8 cellular contexts compared by ENCODE assay signal in genomic region chr10:79070611-79071534, GRCh38. TPM values are rescaled to one million over a fixed set of nuclear protein-coding genes. Genes with fewer than 3 reads are reported as not detected.
A peak's percentile ranks its signal among the peaks of the same experiment; 100 is the strongest.
DNase-seq lines count a peak whose midpoint lies in the region; ATAC-seq and TF ChIP-seq lines count a peak whose summit lies in the region.

No MANE protein-coding gene starts in this region.

- H3K27ac Mint-ChIP-seq in osteocyte (ENCODE audit: unreplicated experiment) = peak overlapping the region; percentile 91

- TF ChIP-seq CTCF in AG04449 (IDR thresholded peaks at IDR 0.05; ENCODE audit: insufficient read depth, low read length, missing control alignments) = no peak
- TF ChIP-seq CTCF in GM12875 (IDR thresholded peaks at IDR 0.05; ENCODE audit: borderline replicate concordance, insufficient read depth, low read depth, low read length) = no peak
- TF ChIP-seq CTCF in osteocyte (IDR thresholded peaks at IDR 0.05) = no peak

- ATAC-seq in left cardiac atrium (peak; percentile 64 to 72), GM18868 (IDR thresholded peaks at IDR 0.05; ENCODE audit: unreplicated experiment) (no peak), GM18505 (IDR thresholded peaks at IDR 0.05; ENCODE audit: unreplicated experiment) (no peak)

- no peak for DNase-seq in AG04449 (ENCODE audit: low read depth, low spot score)
- peak; percentile 15 to 72 for DNase-seq in NCI-H526 (lab: John Stamatoyannopoulos, UW)
- DNase-seq in anterior cingulate cortex (lab: John Stamatoyannopoulos, UW) = peak in 57 of 58 donors; percentile 51 to 98 (median 85)
- DNase-seq in left cardiac atrium = peak; percentile 94
- peak; percentile 89 for DNase-seq in osteocyte (ENCODE audit: extremely low spot score, unreplicated experiment)

- TF ChIP-seq POLR2A in GM18505 (IDR thresholded peaks at IDR 0.05; ENCODE audit: borderline replicate concordance, extremely low read depth, insufficient read depth, insufficient read length) = no peak

- CTCF ChIA-PET in AG04449 (lab: Yijun Ruan, JAX) = interaction anchor here (0.6 to 15.9 kb wide), 5 partner anchors 10 to 123 kb away, joined by 3 to 180 read pairs (median 3); no protein-coding TSS in a partner anchor

- H3K4me1 Mint-ChIP-seq in osteocyte (ENCODE audit: unreplicated experiment) = peaks cover 58% of the 10 kb centered on the region

- intact Hi-C loops in left cardiac atrium (cut with DNase I) = loop anchor here (5.0 to 10.0 kb wide), 3 partner anchors 74 to 116 kb away; no protein-coding TSS in a partner anchor

- H3K36me3 Mint-ChIP-seq in osteocyte (ENCODE audit: unreplicated experiment) = no peaks in the 10 kb centered on the region

- POLR2A ChIA-PET in AG04449 (lab: Yijun Ruan, JAX) = interaction anchor here (0.8 to 2.1 kb wide), 3 partner anchors 69 to 125 kb away, joined by 3 to 8 read pairs (median 3); no protein-coding TSS in a partner anchor

- no peaks in the 10 kb centered on the region for H3K9me3 Mint-ChIP-seq in osteocyte (ENCODE audit: unreplicated experiment)

- H3K27me3 Mint-ChIP-seq in osteocyte (ENCODE audit: unreplicated experiment) = no peaks in the 10 kb centered on the region

- H3K4me3 Mint-ChIP-seq in osteocyte (ENCODE audit: unreplicated experiment) = peak overlapping the region; percentile 91

- H3K4me3 ChIP-seq in AG04449 (ENCODE audit: low read depth, low read length) = peak overlapping the region; percentile 95
- peak overlapping the region; percentile 85 for H3K4me3 ChIP-seq in GM12875 (ENCODE audit: low read depth, low read length)

RNA-seq across cellular contexts. Expression of gene ZMIZ1, which starts 2.1 kb away (rescaled TPM):
- total RNA-seq in left cardiac atrium (10 to 100 TPM; 51.4 to 58.0 TPM), osteocyte (90.5 and 96.0 TPM in 2 replicates)

Comparison
In these comparisons a context has a peak if more than half of its experiments do, and no peak if none do; other contexts are left out.
1. ATAC-seq: peak in left cardiac atrium (2 of 2); none in GM18868 (single experiment) and GM18505 (single experiment).